In the genomic region with DNA sequence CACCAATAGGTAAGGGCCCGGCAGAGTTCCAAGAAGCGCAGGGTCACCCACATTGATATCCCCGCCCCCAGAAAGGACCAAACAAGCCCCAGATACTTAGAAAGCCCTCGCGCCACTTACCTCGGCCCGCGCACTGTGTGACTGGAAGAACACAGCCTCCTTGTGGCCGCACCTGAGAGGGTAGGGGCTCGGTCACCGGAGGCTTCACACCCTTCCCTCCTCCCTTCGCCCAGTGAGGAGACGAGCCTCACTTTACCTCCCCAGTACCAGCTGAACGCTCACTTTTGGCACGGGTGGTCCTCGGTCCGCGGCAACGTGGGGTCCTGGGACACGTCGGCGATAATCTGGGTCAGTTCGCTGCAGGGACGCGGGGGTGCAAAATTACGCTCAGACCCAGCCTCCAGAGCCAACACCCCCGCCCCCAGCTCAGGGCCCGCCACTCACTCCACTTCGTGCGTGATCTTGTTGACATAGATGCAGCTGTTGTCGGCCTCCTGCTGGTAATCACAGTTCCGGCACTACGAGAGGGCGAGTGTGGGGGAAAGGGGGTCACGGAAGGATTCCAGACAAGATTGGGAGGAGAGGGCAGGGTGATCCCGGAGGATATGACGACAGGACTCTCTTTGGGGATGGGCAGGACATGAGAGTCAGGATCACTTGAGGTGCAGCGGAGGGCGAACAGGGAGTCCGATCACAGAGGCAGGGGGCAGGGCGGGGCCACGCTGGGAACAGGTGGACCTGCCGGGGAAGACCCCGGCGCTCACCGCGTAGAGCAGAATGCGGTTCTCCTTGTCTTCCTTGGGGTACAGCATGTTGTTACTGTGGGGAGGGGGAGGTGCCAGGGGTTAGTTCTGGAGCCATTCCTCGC, we compare ENCODE assay signal across 8 cellular contexts. TPM values are rescaled to one million over a fixed set of nuclear protein-coding genes. Genes with fewer than 3 reads are reported as not detected.
A peak's percentile ranks its signal among the peaks of the same experiment; 100 is the strongest.
DNase-seq lines count a peak whose midpoint lies in the region; ATAC-seq and TF ChIP-seq lines count a peak whose summit lies in the region.

No MANE protein-coding gene starts in this region.

- CTCF ChIA-PET in IMR-90 (lab: Yijun Ruan, JAX), result interaction anchor here (2.3 to 3.5 kb wide), 2 partner anchors 13 to 53 kb away, joined by 6 to 14 read pairs; no protein-coding TSS in a partner anchor
- CTCF ChIA-PET in activated CD4-positive, alpha-beta memory T cell treated with anti-CD3 and anti-CD28 coated beads, Interleukin-2, amount 10 ng/mL, durations not matched to agents 7 days and 5 days (lab: Charles Lee), result interaction anchor here (0.7 to 2.1 kb wide), 4 partner anchors 13 to 101 kb away, joined by 3 to 23 read pairs (median 4); no protein-coding TSS in a partner anchor

- POLR2A ChIA-PET in IMR-90 (lab: Charles Lee; ENCODE audit: unreplicated experiment), result no interaction called here
- POLR2A ChIA-PET in activated CD4-positive, alpha-beta memory T cell treated with anti-CD3 and anti-CD28 coated beads, Interleukin-2, amount 10 ng/mL, durations not matched to agents 7 days and 5 days (lab: Charles Lee), result interaction anchor here (0.6 to 6.2 kb wide), 18 partner anchors 10 to 1792 kb away, joined by 3 to 37 read pairs (median 4); partner anchors contain the start of genes ALKBH6, CAPNS1, THAP8 and WDR62

- peak overlapping the region; percentile 22 for H4K5ac ChIP-seq in IMR-90 (ENCODE audit: low read depth, low read length)

- peak overlapping the region; percentile 91 for H3K4me2 ChIP-seq in IMR-90 (ENCODE audit: low read depth, low read length)

- H3K27ac ChIP-seq in IMR-90 (ENCODE audit: insufficient read depth, low read length) (peak overlapping the region; percentile 65), neutrophil (peak overlapping the region; percentile 81)

- peak overlapping the region; percentile 51 for H2BK5ac ChIP-seq in IMR-90 (ENCODE audit: low read depth, low read length, poor library complexity, severe bottlenecking)

- ATAC-seq in IMR-90 (ENCODE audit: low read depth), result peak; percentile 1; the same call in 1 of the 2 replicates
- no peak for ATAC-seq in GM19397 (IDR thresholded peaks at IDR 0.05; ENCODE audit: unreplicated experiment)

- H3K36me3 Mint-ChIP-seq in activated CD4-positive, alpha-beta memory T cell treated with anti-CD3 and anti-CD28 coated beads, Interleukin-2, amount 10 ng/mL, durations not matched to agents 7 days and 5 days (ENCODE audit: low read depth), result peaks cover 38% of the 10 kb centered on the region

- in situ Hi-C loops in IMR-90 (cut with MboI; ENCODE audit: low sequenced_read_pairs), result no loop called here

- peak overlapping the region; percentile 97 for H2AK9ac ChIP-seq in IMR-90 (replicated peaks; ENCODE audit: low read depth, low read length, poor library complexity)

- H3K56ac ChIP-seq in IMR-90 (ENCODE audit: extremely low read depth, insufficient read depth, low read length), result peak overlapping the region; percentile 13

- intact Hi-C loops in IMR-90 (cut with micrococcal nuclease), result loop anchor here (2.0 kb wide), 2 partner anchors 27 to 53 kb away; partner anchors contain the start of gene CAPNS1

- H3K4me1 ChIP-seq in IMR-90 (ENCODE audit: control insufficient read depth, insufficient read depth, low read length) (peaks cover 7% of the 10 kb centered on the region), neutrophil (ENCODE audit: control insufficient read depth in 1 of 2, insufficient read depth in 1 of 2, low read depth in 1 of 2, low read length in 1 of 2) (peaks cover 27 to 32% of the 10 kb centered on the region in 2 experiments)

- H3K23ac ChIP-seq in IMR-90 (ENCODE audit: low read depth, low read length), result peak overlapping the region; percentile 59

- peak overlapping the region; percentile 60 for H3K4me3 ChIP-seq in IMR-90 (ENCODE audit: insufficient read depth, low read depth, low read length)
- H3K4me3 ChIP-seq in neutrophil (ENCODE audit: low read depth in 1 of 2, low read length in 1 of 2), result peak overlapping the region; percentile 89 to 93

- H3K14ac ChIP-seq in IMR-90 (replicated peaks; ENCODE audit: low read depth, low read length), result peak overlapping the region; percentile 29

- 3% methylated on average over 10 of the region's 49 CpGs; no CpG with 5 or more reads in 1 of the 2 experiments for WGBS in IMR-90 (ENCODE audit: extremely low coverage in 2 of 2, insufficient read length in 1 of 2), 2 experiments

- no TSS peak for BruUV-seq in IMR-90 (replicated peaks; lab: Mats Ljungman, UMichigan)

- H3K9me3 Mint-ChIP-seq in activated CD4-positive, alpha-beta memory T cell treated with anti-CD3 and anti-CD28 coated beads, Interleukin-2, amount 10 ng/mL, durations not matched to agents 7 days and 5 days, result no peaks in the 10 kb centered on the region

- H4K91ac ChIP-seq in IMR-90 (ENCODE audit: insufficient read depth, low read depth, low read length), result peak overlapping the region; percentile 26; the same call in 1 of the 2 replicates

- H3K18ac ChIP-seq in IMR-90 (ENCODE audit: low read depth, low read length), result peak overlapping the region; percentile 2; the same call in 1 of the 2 replicates

- peak overlapping the region; percentile 39 for H3K4ac ChIP-seq in IMR-90 (ENCODE audit: low read depth, low read length)

- DNase-seq in NCI-H748 (lab: John Stamatoyannopoulos, UW; ENCODE audit: unreplicated experiment) (peak; percentile 86), NCI-H748 treated with DMSO at 0.1 percent for 48 hours (lab: John Stamatoyannopoulos, UW) (no peak), IMR-90 (peak; percentile 30), fibroblast of gingiva (ENCODE audit: low read depth) (peak; percentile 38), kidney glomerular epithelial cell (lab: John Stamatoyannopoulos, UW) (no peak)
- DNase-seq in activated CD4-positive, alpha-beta memory T cell treated with anti-CD3 and anti-CD28 coated beads, Interleukin-2, amount 10 ng/mL, durations not matched to agents 7 days and 5 days, result peak; percentile 37

- H3K36me3 ChIP-seq in IMR-90 (ENCODE audit: control insufficient read depth, insufficient read depth, low read length) (peaks cover 19% of the 10 kb centered on the region), neutrophil (peaks cover 35% of the 10 kb centered on the region)

- H4K20me1 ChIP-seq in IMR-90 (ENCODE audit: insufficient read depth, low read length), result peaks cover 8% of the 10 kb centered on the region

- peak overlapping the region; percentile 92 for H3K4me3 Mint-ChIP-seq in activated CD4-positive, alpha-beta memory T cell treated with anti-CD3 and anti-CD28 coated beads, Interleukin-2, amount 10 ng/mL, durations not matched to agents 7 days and 5 days

- H2BK15ac ChIP-seq in IMR-90 (ENCODE audit: low read depth, low read length), result no peak overlapping the region

- H2AK5ac ChIP-seq in IMR-90 (ENCODE audit: low read depth, low read length), result peak overlapping the region; percentile 37; the same call in 1 of the 2 replicates

- peak overlapping the region; percentile 89 for H2AFZ ChIP-seq in IMR-90 (replicated peaks; ENCODE audit: low read length, poor library complexity)

- peaks cover 27 to 52% of the 10 kb centered on the region in 2 experiments for H3K79me1 ChIP-seq in IMR-90 (ENCODE audit: low read depth in 1 of 2, low read length in 2 of 2)

- TF ChIP-seq POLR2A in IMR-90 (IDR thresholded peaks at IDR 0.05; ENCODE audit: low read depth, low read length), result 0 out of 2 replicates have a peak, but pooled peaks have one; percentile 32

- 0 out of 2 replicates have a peak, but pooled peaks cover 6% of the 10 kb centered on the region for H3K9me1 ChIP-seq in IMR-90 (ENCODE audit: insufficient read depth, low read length)

- H4K8ac ChIP-seq in IMR-90 (ENCODE audit: low read depth in 2 of 2, low read length in 2 of 2), result peak overlapping the region; percentile 48 to 74; a peak in 3 of 4 replicates

- H2BK120ac ChIP-seq in IMR-90 (ENCODE audit: low read depth, low read length), result no peak overlapping the region; the same call in 1 of the 2 replicates

- 0 out of 2 replicates have a peak, but pooled peaks have one; percentile 11 for TF ChIP-seq RAD21 in IMR-90 (IDR thresholded peaks at IDR 0.05; ENCODE audit: low read length)

- H3K27ac Mint-ChIP-seq in activated CD4-positive, alpha-beta memory T cell treated with anti-CD3 and anti-CD28 coated beads, Interleukin-2, amount 10 ng/mL, durations not matched to agents 7 days and 5 days, result peak overlapping the region; percentile 95

- peak overlapping the region; percentile 70 for H3K9ac ChIP-seq in IMR-90 (ENCODE audit: low read depth, low read length)

- dilution Hi-C loops in IMR-90 (cut with HindIII; ENCODE audit: low sequenced_read_pairs, unreplicated experiment), result no loop called here

- TF ChIP-seq CTCF in IMR-90 (conservative IDR thresholded peaks at IDR 0.05; ENCODE audit: low read depth, low read length) (peak; percentile 24; the same call in 1 of the 2 replicates), neutrophil (IDR thresholded peaks at IDR 0.05) (no peak)

- H3K4me1 Mint-ChIP-seq in activated CD4-positive, alpha-beta memory T cell treated with anti-CD3 and anti-CD28 coated beads, Interleukin-2, amount 10 ng/mL, durations not matched to agents 7 days and 5 days, result peaks cover 45% of the 10 kb centered on the region

- H3K27me3 ChIP-seq in IMR-90 (ENCODE audit: control insufficient read depth, insufficient read depth, low read length) (no peaks in the 10 kb centered on the region), neutrophil (no peaks in the 10 kb centered on the region)

- H3K27me3 Mint-ChIP-seq in activated CD4-positive, alpha-beta memory T cell treated with anti-CD3 and anti-CD28 coated beads, Interleukin-2, amount 10 ng/mL, durations not matched to agents 7 days and 5 days, result no peaks in the 10 kb centered on the region

- H3K9me3 ChIP-seq in IMR-90 (ENCODE audit: control insufficient read depth, insufficient read depth, low read length) (no peaks in the 10 kb centered on the region), neutrophil (no peaks in the 10 kb centered on the region)

- H2BK20ac ChIP-seq in IMR-90 (ENCODE audit: low read depth, low read length), result no peak overlapping the region

RNA-seq across cellular contexts. Expression of gene POLR2I, which starts 0.5 kb away (rescaled TPM):
- total RNA-seq in IMR-90 (2012; rRNA removed), result 35.8 and 48.3 TPM in 2 replicates
- 59.7 and 105 TPM in 2 replicates for polyA plus RNA-seq in IMR-90 (2012; rRNA removed)
- polyA plus RNA-seq in IMR-90 (2012; cell fraction: cytosol; rRNA removed), result 63.5 and 75.8 TPM in 2 replicates
- 19.1 and 24.4 TPM in 2 replicates for polyA plus RNA-seq in IMR-90 (2012; cell fraction: nucleus; rRNA removed; ENCODE audit: low replicate concordance)
- 10 to 100 TPM; 47.3 to 57.4 TPM for total RNA-seq in activated CD4-positive, alpha-beta memory T cell treated with anti-CD3 and anti-CD28 coated beads, Interleukin-2, amount 10 ng/mL, durations not matched to agents 7 days and 5 days

RNA-seq across cellular contexts. Expression of gene TBCB, which starts 1.1 kb away (rescaled TPM):
- 182 and 185 TPM in 2 replicates for total RNA-seq in IMR-90 (2012; rRNA removed)
- polyA plus RNA-seq in IMR-90 (2012; rRNA removed), result 269 and 315 TPM in 2 replicates
- polyA plus RNA-seq in IMR-90 (2012; cell fraction: cytosol; rRNA removed), result 337 and 453 TPM in 2 replicates
- polyA plus RNA-seq in IMR-90 (2012; cell fraction: nucleus; rRNA removed; ENCODE audit: low replicate concordance), result 251 and 260 TPM in 2 replicates
- total RNA-seq in activated CD4-positive, alpha-beta memory T cell treated with anti-CD3 and anti-CD28 coated beads, Interleukin-2, amount 10 ng/mL, durations not matched to agents 7 days and 5 days, result 100 to 1,000 TPM; 185 to 200 TPM

RNA-seq across cellular contexts. Expression of gene OVOL3, which starts 3.2 kb away (rescaled TPM):
- total RNA-seq in IMR-90 (2012; rRNA removed), result not detected in 2 replicates
- polyA plus RNA-seq in IMR-90 (2012; rRNA removed), result not detected in 2 replicates
- polyA plus RNA-seq in IMR-90 (2012; cell fraction: cytosol; rRNA removed), result not detected in 2 replicates
- 0.13 TPM in 1 of 2 replicates, not detected in the other for polyA plus RNA-seq in IMR-90 (2012; cell fraction: nucleus; rRNA removed; ENCODE audit: low replicate concordance)
- total RNA-seq in activated CD4-positive, alpha-beta memory T cell treated with anti-CD3 and anti-CD28 coated beads, Interleukin-2, amount 10 ng/mL, durations not matched to agents 7 days and 5 days, result not detected

RNA-seq across cellular contexts. Expression of gene CAPNS1, which starts 25.7 kb away (rescaled TPM):
- total RNA-seq in IMR-90 (2012; rRNA removed), result 436 and 504 TPM in 2 replicates
- 988 and 1,060 TPM in 2 replicates for polyA plus RNA-seq in IMR-90 (2012; rRNA removed)
- 249 and 1,026 TPM in 2 replicates for polyA plus RNA-seq in IMR-90 (2012; cell fraction: cytosol; rRNA removed)
- polyA plus RNA-seq in IMR-90 (2012; cell fraction: nucleus; rRNA removed; ENCODE audit: low replicate concordance), result 364 and 458 TPM in 2 replicates
- 100 to 1,000 TPM; 520 to 539 TPM for total RNA-seq in activated CD4-positive, alpha-beta memory T cell treated with anti-CD3 and anti-CD28 coated beads, Interleukin-2, amount 10 ng/mL, durations not matched to agents 7 days and 5 days

RNA-seq across cellular contexts. Expression of gene COX7A1, which starts 38.1 kb away (rescaled TPM):
- 0.54 and 1.1 TPM in 2 replicates for total RNA-seq in IMR-90 (2012; rRNA removed)
- polyA plus RNA-seq in IMR-90 (2012; rRNA removed), result 6.9 and 8.4 TPM in 2 replicates
- polyA plus RNA-seq in IMR-90 (2012; cell fraction: cytosol; rRNA removed), result 2.9 and 3.3 TPM in 2 replicates
- polyA plus RNA-seq in IMR-90 (2012; cell fraction: nucleus; rRNA removed; ENCODE audit: low replicate concordance), result 1.3 and 1.6 TPM in 2 replicates
- total RNA-seq in activated CD4-positive, alpha-beta memory T cell treated with anti-CD3 and anti-CD28 coated beads, Interleukin-2, amount 10 ng/mL, durations not matched to agents 7 days and 5 days, result not detected

Comparison
In these comparisons a context has a peak if more than half of its experiments do, and no peak if none do; other contexts are left out.
1. DNase-seq: peak in NCI-H748 (single experiment), IMR-90 (single experiment), activated CD4-positive, alpha-beta memory T cell treated with anti-CD3 and anti-CD28 coated beads, Interleukin-2, amount 10 ng/mL, durations not matched to agents 7 days and 5 days (single experiment) and fibroblast of gingiva (single experiment); none in NCI-H748 treated with DMSO at 0.1 percent for 48 hours (single experiment) and kidney glomerular epithelial cell (single experiment).